1 cellular context compared by ENCODE assay signal in the genomic region with DNA sequence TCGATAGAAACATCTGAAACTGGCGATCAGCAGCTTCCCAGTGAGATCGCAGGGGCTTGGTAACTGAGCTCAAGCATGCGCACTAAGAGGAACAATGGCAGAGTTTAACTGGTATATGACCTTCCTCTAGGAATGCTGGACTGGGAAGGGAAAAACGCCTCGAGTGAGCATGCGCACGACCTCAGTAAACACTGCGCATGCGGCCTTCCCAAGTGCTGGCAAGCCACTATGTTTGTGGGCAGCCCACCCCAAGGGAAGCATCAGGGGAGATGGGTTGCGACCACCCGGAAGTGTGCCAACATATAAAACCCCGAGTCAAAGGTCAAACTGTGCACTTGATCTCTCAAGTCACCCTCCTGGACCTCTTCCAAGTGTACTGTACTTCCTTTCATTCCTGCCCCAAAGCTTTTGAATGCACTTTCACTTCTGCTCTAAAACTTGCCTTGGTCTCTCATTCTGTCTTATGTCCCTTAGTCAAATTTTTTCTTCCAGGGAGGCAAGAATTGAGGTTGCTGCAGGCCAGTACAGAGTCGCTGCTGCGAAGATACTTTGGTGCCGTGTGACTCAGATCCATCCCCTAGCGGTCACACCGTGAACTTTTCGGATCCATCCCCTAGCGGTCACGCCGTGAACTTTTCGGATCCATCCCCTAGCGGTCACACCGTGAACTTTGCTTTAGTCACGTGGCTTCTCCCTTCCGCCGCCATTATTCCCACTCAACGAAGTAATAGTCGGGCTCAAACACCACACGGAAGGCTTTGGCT.
TF ChIP-seq lines count a peak whose summit lies in the region.

No MANE protein-coding gene starts in this region.

TF ChIP-seq in K562, 482 proteins besides CTCF, POLR2A, EP300 and RAD21 (continued from another document and continues in another):
- TF ChIP-seq, protein P1, sequence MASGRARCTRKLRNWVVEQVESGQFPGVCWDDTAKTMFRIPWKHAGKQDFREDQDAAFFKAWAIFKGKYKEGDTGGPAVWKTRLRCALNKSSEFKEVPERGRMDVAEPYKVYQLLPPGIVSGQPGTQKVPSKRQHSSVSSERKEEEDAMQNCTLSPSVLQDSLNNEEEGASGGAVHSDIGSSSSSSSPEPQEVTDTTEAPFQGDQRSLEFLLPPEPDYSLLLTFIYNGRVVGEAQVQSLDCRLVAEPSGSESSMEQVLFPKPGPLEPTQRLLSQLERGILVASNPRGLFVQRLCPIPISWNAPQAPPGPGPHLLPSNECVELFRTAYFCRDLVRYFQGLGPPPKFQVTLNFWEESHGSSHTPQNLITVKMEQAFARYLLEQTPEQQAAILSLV (tag; IDR thresholded peaks at IDR 0.05), result no peak
- TF ChIP-seq PCBP2 (IDR thresholded peaks at IDR 0.05; ENCODE audit: low read depth, low read length, poor library complexity, severe bottlenecking), result no peak
- no peak for TF ChIP-seq ETV1 (tag; conservative IDR thresholded peaks at IDR 0.05; ENCODE audit: low read depth)
- TF ChIP-seq RBM39 (optimal IDR thresholded peaks at IDR 0.05; ENCODE audit: low read depth, low read length), result no peak
- no peak for TF ChIP-seq BRD4 (IDR thresholded peaks at IDR 0.05)
- no peak for TF ChIP-seq ZC3H11A (IDR thresholded peaks at IDR 0.05; ENCODE audit: low read depth, low read length)
- no peak for TF ChIP-seq KDM1A (IDR thresholded peaks at IDR 0.05)
- TF ChIP-seq PURB (CRISPR knock-in tag; IDR thresholded peaks at IDR 0.05; ENCODE audit: low read depth), result no peak
- peak; percentile 80 for TF ChIP-seq NR2C2 (CRISPR knock-in tag; IDR thresholded peaks at IDR 0.05)
- TF ChIP-seq NR2C2 (tag; IDR thresholded peaks at IDR 0.05), result peak; percentile 62
- TF ChIP-seq ELF1 (tag; IDR thresholded peaks at IDR 0.05), result no peak
- TF ChIP-seq ZBTB12 (CRISPR knock-in tag; IDR thresholded peaks at IDR 0.05), result no peak
- TF ChIP-seq, protein P2, sequence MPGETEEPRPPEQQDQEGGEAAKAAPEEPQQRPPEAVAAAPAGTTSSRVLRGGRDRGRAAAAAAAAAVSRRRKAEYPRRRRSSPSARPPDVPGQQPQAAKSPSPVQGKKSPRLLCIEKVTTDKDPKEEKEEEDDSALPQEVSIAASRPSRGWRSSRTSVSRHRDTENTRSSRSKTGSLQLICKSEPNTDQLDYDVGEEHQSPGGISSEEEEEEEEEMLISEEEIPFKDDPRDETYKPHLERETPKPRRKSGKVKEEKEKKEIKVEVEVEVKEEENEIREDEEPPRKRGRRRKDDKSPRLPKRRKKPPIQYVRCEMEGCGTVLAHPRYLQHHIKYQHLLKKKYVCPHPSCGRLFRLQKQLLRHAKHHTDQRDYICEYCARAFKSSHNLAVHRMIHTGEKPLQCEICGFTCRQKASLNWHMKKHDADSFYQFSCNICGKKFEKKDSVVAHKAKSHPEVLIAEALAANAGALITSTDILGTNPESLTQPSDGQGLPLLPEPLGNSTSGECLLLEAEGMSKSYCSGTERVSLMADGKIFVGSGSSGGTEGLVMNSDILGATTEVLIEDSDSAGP (CRISPR knock-in tag; IDR thresholded peaks at IDR 0.05), result 0 out of 2 replicates have a peak, but pooled peaks have one; percentile 25
- TF ChIP-seq, protein P3, sequence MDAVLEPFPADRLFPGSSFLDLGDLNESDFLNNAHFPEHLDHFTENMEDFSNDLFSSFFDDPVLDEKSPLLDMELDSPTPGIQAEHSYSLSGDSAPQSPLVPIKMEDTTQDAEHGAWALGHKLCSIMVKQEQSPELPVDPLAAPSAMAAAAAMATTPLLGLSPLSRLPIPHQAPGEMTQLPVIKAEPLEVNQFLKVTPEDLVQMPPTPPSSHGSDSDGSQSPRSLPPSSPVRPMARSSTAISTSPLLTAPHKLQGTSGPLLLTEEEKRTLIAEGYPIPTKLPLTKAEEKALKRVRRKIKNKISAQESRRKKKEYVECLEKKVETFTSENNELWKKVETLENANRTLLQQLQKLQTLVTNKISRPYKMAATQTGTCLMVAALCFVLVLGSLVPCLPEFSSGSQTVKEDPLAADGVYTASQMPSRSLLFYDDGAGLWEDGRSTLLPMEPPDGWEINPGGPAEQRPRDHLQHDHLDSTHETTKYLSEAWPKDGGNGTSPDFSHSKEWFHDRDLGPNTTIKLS (IDR thresholded peaks at IDR 0.05; ENCODE audit: borderline replicate concordance, low read depth), result peak; percentile 42; the same call in 1 of the 2 replicates
- no peak for TF ChIP-seq RBM17 (IDR thresholded peaks at IDR 0.05; ENCODE audit: borderline replicate concordance, low read depth, low read length)
- TF ChIP-seq TBP (optimal IDR thresholded peaks at IDR 0.05; ENCODE audit: low read depth, low read length), result no peak
- TF ChIP-seq, protein P4, sequence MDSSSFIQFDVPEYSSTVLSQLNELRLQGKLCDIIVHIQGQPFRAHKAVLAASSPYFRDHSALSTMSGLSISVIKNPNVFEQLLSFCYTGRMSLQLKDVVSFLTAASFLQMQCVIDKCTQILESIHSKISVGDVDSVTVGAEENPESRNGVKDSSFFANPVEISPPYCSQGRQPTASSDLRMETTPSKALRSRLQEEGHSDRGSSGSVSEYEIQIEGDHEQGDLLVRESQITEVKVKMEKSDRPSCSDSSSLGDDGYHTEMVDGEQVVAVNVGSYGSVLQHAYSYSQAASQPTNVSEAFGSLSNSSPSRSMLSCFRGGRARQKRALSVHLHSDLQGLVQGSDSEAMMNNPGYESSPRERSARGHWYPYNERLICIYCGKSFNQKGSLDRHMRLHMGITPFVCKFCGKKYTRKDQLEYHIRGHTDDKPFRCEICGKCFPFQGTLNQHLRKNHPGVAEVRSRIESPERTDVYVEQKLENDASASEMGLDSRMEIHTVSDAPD (CRISPR knock-in tag; IDR thresholded peaks at IDR 0.05), result no peak
- 0 out of 2 replicates have a peak, but pooled peaks have one; percentile 48 for TF ChIP-seq NR2C1 (IDR thresholded peaks at IDR 0.05)
- peak; percentile 57; the same call in 1 of the 2 replicates for TF ChIP-seq NR2C1 (tag; IDR thresholded peaks at IDR 0.05)
- TF ChIP-seq FOXP4 (CRISPR knock-in tag; IDR thresholded peaks at IDR 0.05; ENCODE audit: borderline replicate concordance), result no peak
- TF ChIP-seq ZNF143 (CRISPR knock-in tag; IDR thresholded peaks at IDR 0.05), result no peak
- no peak for TF ChIP-seq ZKSCAN1 (IDR thresholded peaks at IDR 0.05; ENCODE audit: low read depth, low read length)
- TF ChIP-seq FOXJ2 (tag; IDR thresholded peaks at IDR 0.05), result no peak
- no peak for TF ChIP-seq TAF7 (tag; IDR thresholded peaks at IDR 0.05)
- no peak for TF ChIP-seq RERE (CRISPR knock-in tag; IDR thresholded peaks at IDR 0.05; ENCODE audit: borderline replicate concordance)
- no peak for TF ChIP-seq TCF3 (CRISPR knock-in tag; IDR thresholded peaks at IDR 0.05)
- no peak for TF ChIP-seq HIVEP1 (CRISPR knock-in tag; IDR thresholded peaks at IDR 0.05)
- TF ChIP-seq ZNF311 (CRISPR knock-in tag; IDR thresholded peaks at IDR 0.05), result no peak
- no peak for TF ChIP-seq DLX4 (CRISPR knock-in tag; IDR thresholded peaks at IDR 0.05)
- no peak for TF ChIP-seq ARID3B (CRISPR knock-in tag; IDR thresholded peaks at IDR 0.05; ENCODE audit: borderline replicate concordance)
- no peak for TF ChIP-seq HMGN3 (IDR thresholded peaks at IDR 0.05; ENCODE audit: borderline replicate concordance, extremely low read depth, insufficient read length, low read depth, low read length)
- TF ChIP-seq THRB (CRISPR knock-in tag; conservative IDR thresholded peaks at IDR 0.05), result no peak
- TF ChIP-seq UBTF (IDR thresholded peaks at IDR 0.05; ENCODE audit: borderline replicate concordance in 1 of 2, low read depth in 2 of 2, low read length in 2 of 2), result no peak
- no peak for TF ChIP-seq SMARCA5 (IDR thresholded peaks at IDR 0.05)
